9 cellular contexts compared by ENCODE assay signal in genomic region chr2:127153691-127154158, GRCh38. TPM values are rescaled to one million over a fixed set of nuclear protein-coding genes. Genes with fewer than 3 reads are reported as not detected.
A peak's percentile ranks its signal among the peaks of the same experiment; 100 is the strongest.
DNase-seq lines count a peak whose midpoint lies in the region; ATAC-seq, FAIRE-seq and TF ChIP-seq lines count a peak whose summit lies in the region.
"Had no signal": no experiment of that assay in that cellular context is flagged by ENCODE, and none has a peak within 500 bp of the region (broad histone marks: within the 10 kb centered on the region; RNA-seq: fewer than 3 reads in every experiment).

No MANE protein-coding gene starts in this region.

- in situ Hi-C loops in IMR-90 (cut with MboI; ENCODE audit: low sequenced_read_pairs) = loop anchor here (5.0 kb wide), 1 partner anchor 81 kb away; no protein-coding TSS in a partner anchor

- peaks cover 9% of the 10 kb centered on the region for H3K9me3 ChIP-seq in IMR-90 (ENCODE audit: control insufficient read depth, insufficient read depth, low read length)
- no peaks in the 10 kb centered on the region for H3K9me3 ChIP-seq in CD4-positive, alpha-beta memory T cell (ENCODE audit: control insufficient read depth in 1 of 2, low read length in 2 of 2)

- H3K27ac ChIP-seq in IMR-90 (ENCODE audit: insufficient read depth, low read length) = peak overlapping the region; percentile 11; the same call in 1 of the 2 replicates
- H3K27ac ChIP-seq in mesendoderm (ENCODE audit: low read depth, low read length) = no peak overlapping the region
- no peak overlapping the region for H3K27ac ChIP-seq in CD4-positive, alpha-beta memory T cell (ENCODE audit: low read depth, low read length)
- H3K27ac ChIP-seq: cardiac muscle cell had no signal

- H4K5ac ChIP-seq in IMR-90 (ENCODE audit: low read depth, low read length) = no peak overlapping the region; the same call in 1 of the 2 replicates
- H4K5ac ChIP-seq in mesendoderm (ENCODE audit: low read length) = no peak overlapping the region

- ATAC-seq in IMR-90 (ENCODE audit: low read depth) (peak; percentile 85), left lobe of liver (no peak)
- no peak for ATAC-seq in activated CD4-positive, CD25-positive, alpha-beta regulatory T cell treated with anti-CD3 and anti-CD28 coated beads, Interleukin-2, amount 50 U/mL, for 24 hours

- no TSS peak for BruUV-seq in IMR-90 (replicated peaks; lab: Mats Ljungman, UMichigan)

- H3K9me3 Mint-ChIP-seq in CD4-positive, alpha-beta memory T cell = peaks cover 0 to 6% (median 1%) of the 10 kb centered on the region in 8 donors

- peak overlapping the region in 1 of 2 experiments; percentile 69; a peak in 2 of 4 replicates for H4K8ac ChIP-seq in IMR-90 (ENCODE audit: low read depth in 2 of 2, low read length in 2 of 2)
- H4K8ac ChIP-seq in mesendoderm (ENCODE audit: low read depth, low read length) = no peak overlapping the region

- H3K9ac ChIP-seq in IMR-90 (ENCODE audit: low read depth, low read length) = no peak overlapping the region
- H3K9ac ChIP-seq in mesendoderm (ENCODE audit: low read length) = no peak overlapping the region

- H3K27ac Mint-ChIP-seq in CD4-positive, alpha-beta memory T cell = no peak overlapping the region

- peak overlapping the region; percentile 5; the same call in 1 of the 2 replicates for H2AK5ac ChIP-seq in IMR-90 (ENCODE audit: low read depth, low read length)
- H2AK5ac ChIP-seq in mesendoderm (ENCODE audit: low read length) = no peak overlapping the region

- TF ChIP-seq CTCF in IMR-90 (conservative IDR thresholded peaks at IDR 0.05; ENCODE audit: low read depth, low read length) (no peak), cardiac fibroblast (IDR thresholded peaks at IDR 0.05; ENCODE audit: low read depth, low read length) (no peak)

- peaks cover 6 to 7% of the 10 kb centered on the region in 2 donors for H3K27me3 Mint-ChIP-seq in CD4-positive, alpha-beta memory T cell

- H3K56ac ChIP-seq in IMR-90 (ENCODE audit: extremely low read depth, insufficient read depth, low read length) (no peak overlapping the region), mesendoderm (ENCODE audit: low read length) (no peak overlapping the region)

- CTCF ChIA-PET in IMR-90 (lab: Yijun Ruan, JAX) = interaction anchor here (1.1 to 1.7 kb wide), 3 partner anchors 8 to 37 kb away, joined by 3 to 7 read pairs (median 6); no protein-coding TSS in a partner anchor
- CTCF ChIA-PET in CD4-positive, alpha-beta memory T cell (lab: Charles Lee; ENCODE audit: partially characterized antibody) = no interaction called here

- no peak overlapping the region for H3K4me3 Mint-ChIP-seq in CD4-positive, alpha-beta memory T cell

- no peaks in the 10 kb centered on the region for H3K4me1 Mint-ChIP-seq in CD4-positive, alpha-beta memory T cell

- dilution Hi-C loops in IMR-90 (cut with HindIII; ENCODE audit: low sequenced_read_pairs, unreplicated experiment) = no loop called here

- peak; percentile 69 for FAIRE-seq in urothelium cell line (lab: Jason Lieb, UNC)

- no peaks in the 10 kb centered on the region for H4K20me1 ChIP-seq in IMR-90 (ENCODE audit: insufficient read depth, low read length)

- no peak overlapping the region for H3K4me3 ChIP-seq in IMR-90 (ENCODE audit: insufficient read depth, low read depth, low read length)
- H3K4me3 ChIP-seq in cardiac fibroblast (replicated peaks in 1 of 2; ENCODE audit: low read depth in 2 of 2, low read length in 2 of 2) = no peak overlapping the region
- no peak overlapping the region for H3K4me3 ChIP-seq in mesendoderm (ENCODE audit: low read length)
- no peak overlapping the region for H3K4me3 ChIP-seq in CD4-positive, alpha-beta memory T cell (ENCODE audit: low read length in 2 of 2)
- H3K4me3 ChIP-seq: cardiac muscle cell had no signal

- no peaks in the 10 kb centered on the region for H3K9me1 ChIP-seq in IMR-90 (ENCODE audit: insufficient read depth, low read length)

- H2AK9ac ChIP-seq in IMR-90 (replicated peaks; ENCODE audit: low read depth, low read length, poor library complexity) = peak overlapping the region; percentile 5

- TF ChIP-seq RAD21 in IMR-90 (IDR thresholded peaks at IDR 0.05; ENCODE audit: low read length) = peak; percentile 24; the same call in 1 of the 2 replicates

- no CpG with 5 or more reads among the region's 6 CpGs for WGBS in IMR-90 (ENCODE audit: extremely low coverage in 2 of 2, insufficient read length in 1 of 2), 2 experiments
- no CpG with 5 or more reads among the region's 6 CpGs for whole genome bisulfite sequencing in mesendoderm (ENCODE audit: extremely low coverage, insufficient coverage, low lambda C conversion rate)

- peak overlapping the region; percentile 74 for H2BK5ac ChIP-seq in IMR-90 (ENCODE audit: low read depth, low read length, poor library complexity, severe bottlenecking)
- no peak overlapping the region for H2BK5ac ChIP-seq in mesendoderm (ENCODE audit: low read length)

- H2AFZ ChIP-seq in IMR-90 (replicated peaks; ENCODE audit: low read length, poor library complexity) = peak overlapping the region; percentile 2

- H3K79me1 ChIP-seq in IMR-90 (ENCODE audit: low read depth in 1 of 2, low read length in 2 of 2) = no peaks in the 10 kb centered on the region
- no peaks in the 10 kb centered on the region for H3K79me1 ChIP-seq in mesendoderm (ENCODE audit: low read length)

- intact Hi-C loops in IMR-90 (cut with micrococcal nuclease) = no loop called here
- intact Hi-C loops in CD4-positive, alpha-beta memory T cell (cut with micrococcal nuclease) = no loop called here

- H3K36me3 Mint-ChIP-seq in CD4-positive, alpha-beta memory T cell = no peaks in the 10 kb centered on the region

- H3K4me2 ChIP-seq in IMR-90 (ENCODE audit: low read depth, low read length) (no peak overlapping the region), mesendoderm (ENCODE audit: low read length) (no peak overlapping the region)

- H2BK120ac ChIP-seq in IMR-90 (ENCODE audit: low read depth, low read length) (peak overlapping the region; percentile 84), mesendoderm (ENCODE audit: low read depth, low read length) (no peak overlapping the region)

- peak overlapping the region; percentile 35; the same call in 1 of the 2 replicates for H4K91ac ChIP-seq in IMR-90 (ENCODE audit: insufficient read depth, low read depth, low read length)

- peak overlapping the region; percentile 76 for H3K4ac ChIP-seq in IMR-90 (ENCODE audit: low read depth, low read length)
- H3K4ac ChIP-seq in mesendoderm (ENCODE audit: low read depth, low read length) = no peak overlapping the region

- H3K18ac ChIP-seq in IMR-90 (ENCODE audit: low read depth, low read length) (peak overlapping the region; percentile 39), mesendoderm (ENCODE audit: low read length) (no peak overlapping the region)

- peak overlapping the region; percentile 58; the same call in 1 of the 3 replicates for H2BK15ac ChIP-seq in IMR-90 (ENCODE audit: low read depth, low read length)
- no peak overlapping the region for H2BK15ac ChIP-seq in mesendoderm (replicated peaks; ENCODE audit: low read depth)

- no peaks in the 10 kb centered on the region for H3K27me3 ChIP-seq in IMR-90 (ENCODE audit: control insufficient read depth, insufficient read depth, low read length)
- H3K27me3 ChIP-seq in mesendoderm (ENCODE audit: insufficient read depth, low read length, poor library complexity) = no peaks in the 10 kb centered on the region
- no peaks in the 10 kb centered on the region for H3K27me3 ChIP-seq in CD4-positive, alpha-beta memory T cell (ENCODE audit: insufficient read depth, low read length)

- no peaks in the 10 kb centered on the region for H3K36me3 ChIP-seq in IMR-90 (ENCODE audit: control insufficient read depth, insufficient read depth, low read length)
- no peaks in the 10 kb centered on the region for H3K36me3 ChIP-seq in mesendoderm (ENCODE audit: control insufficient read depth, insufficient read depth, low read length)
- H3K36me3 ChIP-seq in CD4-positive, alpha-beta memory T cell (ENCODE audit: insufficient read depth, low read length) = no peaks in the 10 kb centered on the region
- H3K36me3 ChIP-seq: cardiac muscle cell had no signal

- H3K4me1 ChIP-seq in IMR-90 (ENCODE audit: control insufficient read depth, insufficient read depth, low read length) (peaks cover 19% of the 10 kb centered on the region), mesendoderm (ENCODE audit: control insufficient read depth, low read depth, low read length) (no peaks in the 10 kb centered on the region)
- H3K4me1 ChIP-seq in CD4-positive, alpha-beta memory T cell (ENCODE audit: insufficient read depth, low read length) = no peaks in the 10 kb centered on the region

- H3K79me2 ChIP-seq in mesendoderm (ENCODE audit: control insufficient read depth, insufficient read depth, low read length) = no peaks in the 10 kb centered on the region

- H3K23ac ChIP-seq in IMR-90 (ENCODE audit: low read depth, low read length) = no peak overlapping the region
- no peak overlapping the region for H3K23ac ChIP-seq in mesendoderm (ENCODE audit: low read length)

- H3K14ac ChIP-seq in IMR-90 (replicated peaks; ENCODE audit: low read depth, low read length) = peak overlapping the region; percentile 94

- TF ChIP-seq POLR2A in IMR-90 (IDR thresholded peaks at IDR 0.05; ENCODE audit: low read depth, low read length) = no peak

- POLR2A ChIA-PET in IMR-90 (lab: Charles Lee; ENCODE audit: unreplicated experiment) = no interaction called here
- POLR2A ChIA-PET in CD4-positive, alpha-beta memory T cell (lab: Charles Lee; ENCODE audit: partially characterized antibody) = no interaction called here

- H2BK20ac ChIP-seq in IMR-90 (ENCODE audit: low read depth, low read length) = peak overlapping the region; percentile 66

- peak; percentile 89 for DNase-seq in IMR-90
- peak; percentile 89 to 92 for DNase-seq in cardiac fibroblast (ENCODE audit: low read depth in 2 of 2)
- peak; percentile 55 for DNase-seq in mesendoderm
- DNase-seq in urothelium cell line (ENCODE audit: low spot score) = peak; percentile 91
- no peak for DNase-seq in CD4-positive, alpha-beta memory T cell
- no peak for DNase-seq in left lobe of liver (ENCODE audit: low spot score)
- DNase-seq: NCI-H524 treated with DMSO at 0.1 percent for 48 hours had no signal

TF ChIP-seq in IMR-90, 13 proteins besides CTCF, POLR2A, EP300 and RAD21 (continues in another document):
- no peak for TF ChIP-seq MAZ (IDR thresholded peaks at IDR 0.05; ENCODE audit: borderline replicate concordance, low read depth, low read length)
- TF ChIP-seq CHD1 (IDR thresholded peaks at IDR 0.05; ENCODE audit: low read depth, low read length) = no peak
- peak; percentile 49; the same call in 1 of the 2 replicates for TF ChIP-seq BHLHE40 (IDR thresholded peaks at IDR 0.05; ENCODE audit: low read depth, low read length)
- TF ChIP-seq FOS (IDR thresholded peaks at IDR 0.05; ENCODE audit: low read depth, low read length) = peak; percentile 85
- 0 out of 2 replicates have a peak, but pooled peaks have one; percentile 5 for TF ChIP-seq CEBPB (IDR thresholded peaks at IDR 0.05; ENCODE audit: low read depth, low read length)

RNA-seq across cellular contexts. Expression of gene BIN1, which starts 46.8 kb away (rescaled TPM):
- total RNA-seq in IMR-90 (2012; rRNA removed) (18.1 and 19.7 TPM in 2 replicates), left lobe of liver (28.6 TPM)
- polyA plus RNA-seq in IMR-90 (2012; rRNA removed) = 25.7 and 26.4 TPM in 2 replicates
- polyA plus RNA-seq in IMR-90 (2012; cell fraction: cytosol; rRNA removed) = 18.6 and 33.9 TPM in 2 replicates
- polyA plus RNA-seq in IMR-90 (2012; cell fraction: nucleus; rRNA removed; ENCODE audit: low replicate concordance) = 48.9 and 50.9 TPM in 2 replicates
- polyA plus RNA-seq in mesendoderm (2013, experiment 1 of 2) = 18.7 TPM
- polyA plus RNA-seq in mesendoderm (2013, experiment 2 of 2) = 20.2 TPM
- total RNA-seq in CD4-positive, alpha-beta memory T cell = 100 to 1,000 TPM in 1 of 2 experiments, 10 to 100 TPM in 1; 99.4 to 103 TPM
- 100 to 1,000 TPM; 141 to 163 TPM for polyA plus RNA-seq in CD4-positive, alpha-beta memory T cell

Comparison
In these comparisons a context has a peak if more than half of its experiments do, and no peak if none do; other contexts are left out.
1. DNase-seq: peak in IMR-90 (single experiment), cardiac fibroblast (2 of 2), mesendoderm (single experiment) and urothelium cell line (single experiment); none in CD4-positive, alpha-beta memory T cell (0 of 5) and left lobe of liver (single experiment).